7 cellular contexts compared by ENCODE assay signal in the genomic region with DNA sequence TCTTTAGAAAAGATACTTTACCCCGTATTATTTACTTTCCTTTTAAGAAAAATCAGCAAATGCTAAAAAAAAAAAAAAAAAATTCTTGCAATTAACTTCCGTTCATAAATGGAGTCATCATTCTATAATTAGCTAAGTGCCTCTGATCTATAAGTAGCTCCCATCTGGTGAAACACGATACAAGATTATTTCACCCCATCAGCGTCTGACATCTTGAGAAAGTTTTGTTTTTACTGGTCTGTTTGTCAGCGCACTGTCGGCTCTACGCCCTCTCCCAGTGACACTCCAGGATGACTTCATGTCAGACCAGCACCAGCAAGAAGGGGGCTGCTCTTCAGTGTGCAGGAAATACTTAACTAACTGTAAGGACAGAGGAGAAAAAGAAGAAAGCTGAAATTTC.
A peak's percentile ranks its signal among the peaks of the same experiment; 100 is the strongest.
DNase-seq lines count a peak whose midpoint lies in the region; ATAC-seq lines count a peak whose summit lies in the region.

No MANE protein-coding gene starts in this region.

- no peak overlapping the region for H3K4me3 Mint-ChIP-seq in T-helper 1 cell treated with Interleukin-12 subunit alpha and Interleukin-12 subunit beta and Interleukin-4 antibody, amounts not matched to agents 30 μg/mL and 1 μg/mL, for 36 hours
- peak overlapping the region; percentile 66 for H3K4me3 Mint-ChIP-seq in stimulated activated effector memory CD8-positive, alpha-beta T cell treated with anti-CD3 and anti-CD28 coated beads, Interleukin-12 subunit alpha, Interleukin-12 subunit beta, amount 100 ng/mL, for 72 hours

- peaks cover 35% of the 10 kb centered on the region for H3K4me1 Mint-ChIP-seq in T-helper 1 cell treated with Interleukin-12 subunit alpha and Interleukin-12 subunit beta and Interleukin-4 antibody, amounts not matched to agents 30 μg/mL and 1 μg/mL, for 36 hours (ENCODE audit: low read depth)
- peaks cover 64% of the 10 kb centered on the region for H3K4me1 Mint-ChIP-seq in stimulated activated effector memory CD8-positive, alpha-beta T cell treated with anti-CD3 and anti-CD28 coated beads, Interleukin-12 subunit alpha, Interleukin-12 subunit beta, amount 100 ng/mL, for 72 hours

- DNase-seq in fibroblast of peridontal ligament (ENCODE audit: extremely low read depth): peak; percentile 93
- peak; percentile 10 to 71 for DNase-seq in stimulated activated effector memory CD8-positive, alpha-beta T cell treated with anti-CD3 and anti-CD28 coated beads, Interleukin-12 subunit alpha, Interleukin-12 subunit beta, amount 100 ng/mL, for 72 hours (ENCODE audit: low spot score in 2 of 2)

- ATAC-seq in GM21619 (IDR thresholded peaks at IDR 0.05; ENCODE audit: unreplicated experiment): peak; percentile 48
- peak; percentile 90 for ATAC-seq in stimulated activated effector memory CD8-positive, alpha-beta T cell treated with anti-CD3 and anti-CD28 coated beads, Interleukin-12 subunit alpha, Interleukin-12 subunit beta, amount 100 ng/mL, for 72 hours
- no peak for ATAC-seq in HG02678 (IDR thresholded peaks at IDR 0.05; ENCODE audit: unreplicated experiment)
- no peak for ATAC-seq in HG03108 (IDR thresholded peaks at IDR 0.05; ENCODE audit: unreplicated experiment)
- ATAC-seq in HG02642 (IDR thresholded peaks at IDR 0.05; ENCODE audit: poor library complexity, unreplicated experiment): no peak

- peak overlapping the region; percentile 47 for H3K27ac Mint-ChIP-seq in T-helper 1 cell treated with Interleukin-12 subunit alpha and Interleukin-12 subunit beta and Interleukin-4 antibody, amounts not matched to agents 30 μg/mL and 1 μg/mL, for 36 hours
- peak overlapping the region; percentile 94 for H3K27ac Mint-ChIP-seq in stimulated activated effector memory CD8-positive, alpha-beta T cell treated with anti-CD3 and anti-CD28 coated beads, Interleukin-12 subunit alpha, Interleukin-12 subunit beta, amount 100 ng/mL, for 72 hours

- H3K9me3 Mint-ChIP-seq in T-helper 1 cell treated with Interleukin-12 subunit alpha and Interleukin-12 subunit beta and Interleukin-4 antibody, amounts not matched to agents 30 μg/mL and 1 μg/mL, for 36 hours: no peaks in the 10 kb centered on the region
- no peaks in the 10 kb centered on the region for H3K9me3 Mint-ChIP-seq in stimulated activated effector memory CD8-positive, alpha-beta T cell treated with anti-CD3 and anti-CD28 coated beads, Interleukin-12 subunit alpha, Interleukin-12 subunit beta, amount 100 ng/mL, for 72 hours

- peaks cover 18% of the 10 kb centered on the region for H3K36me3 Mint-ChIP-seq in T-helper 1 cell treated with Interleukin-12 subunit alpha and Interleukin-12 subunit beta and Interleukin-4 antibody, amounts not matched to agents 30 μg/mL and 1 μg/mL, for 36 hours (ENCODE audit: low read depth)
- peaks cover 50% of the 10 kb centered on the region for H3K36me3 Mint-ChIP-seq in stimulated activated effector memory CD8-positive, alpha-beta T cell treated with anti-CD3 and anti-CD28 coated beads, Interleukin-12 subunit alpha, Interleukin-12 subunit beta, amount 100 ng/mL, for 72 hours

- no peaks in the 10 kb centered on the region for H3K27me3 Mint-ChIP-seq in T-helper 1 cell treated with Interleukin-12 subunit alpha and Interleukin-12 subunit beta and Interleukin-4 antibody, amounts not matched to agents 30 μg/mL and 1 μg/mL, for 36 hours (ENCODE audit: low read depth)

Comparison
In these comparisons a context has a peak if more than half of its experiments do, and no peak if none do; other contexts are left out.
1. ATAC-seq: peak in GM21619 (single experiment) and stimulated activated effector memory CD8-positive, alpha-beta T cell treated with anti-CD3 and anti-CD28 coated beads, Interleukin-12 subunit alpha, Interleukin-12 subunit beta, amount 100 ng/mL, for 72 hours (single experiment); none in HG02678 (single experiment), HG03108 (single experiment) and HG02642 (single experiment).